ENCODE assay signal across 18 cellular contexts in the genomic region with DNA sequence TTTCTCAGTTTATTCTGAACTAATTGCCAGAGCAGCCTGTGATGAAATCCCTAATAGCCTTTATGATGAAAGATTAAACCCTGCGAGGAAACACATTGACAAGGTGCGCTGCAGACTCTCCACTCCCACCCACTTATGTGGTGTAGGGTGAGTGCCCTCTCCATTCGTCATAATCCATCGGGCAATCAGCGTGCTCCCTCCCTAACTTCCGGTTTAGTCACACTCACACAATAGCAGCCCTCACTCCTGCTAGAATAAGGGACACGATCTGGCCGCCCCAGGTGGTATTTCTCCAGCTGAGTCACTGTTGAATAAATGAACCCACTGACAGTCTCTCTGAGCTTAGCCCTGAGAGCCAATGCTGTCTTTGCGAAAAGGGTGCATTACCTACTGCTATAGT.
A peak's percentile ranks its signal among the peaks of the same experiment; 100 is the strongest.
DNase-seq lines count a peak whose midpoint lies in the region; ATAC-seq and TF ChIP-seq lines count a peak whose summit lies in the region.
"Had no signal": no experiment of that assay in that cellular context is flagged by ENCODE, and none has a peak within 500 bp of the region (broad histone marks: within the 10 kb centered on the region; RNA-seq: fewer than 3 reads in every experiment).

No MANE protein-coding gene starts in this region.

- H3K27me3 ChIP-seq in kidney epithelial cell (ENCODE audit: control insufficient read depth, insufficient read depth, low read length) = no peaks in the 10 kb centered on the region
- H3K27me3 ChIP-seq: SJSA1 had no signal

- H3K4me3 Mint-ChIP-seq in stimulated activated naive CD8-positive, alpha-beta T cell treated with anti-CD3 and anti-CD28 coated beads, Interleukin-15, amount 100 ng/mL, for 72 hours = no peak overlapping the region
- H3K4me3 Mint-ChIP-seq: activated naive CD8-positive, alpha-beta T cell; activated T-cell treated with anti-CD3 and anti-CD28 coated beads, Interleukin-2, amount 50 U/mL, for 24 hours; natural killer cell had no signal

- in situ Hi-C loops in SK-MEL-5 (cut with HindIII; ENCODE audit: low pct_unique_long_range_greater_than_20kb, low sequenced_read_pairs) = no loop called here

- no peak for TF ChIP-seq CTCF in kidney epithelial cell (IDR thresholded peaks at IDR 0.05; ENCODE audit: insufficient read depth, low read length, poor library complexity, severe bottlenecking)

- H3K27ac Mint-ChIP-seq in stimulated activated naive CD8-positive, alpha-beta T cell treated with anti-CD3 and anti-CD28 coated beads, Interleukin-15, amount 100 ng/mL, for 72 hours = no peak overlapping the region
- H3K27ac Mint-ChIP-seq: activated naive CD8-positive, alpha-beta T cell; activated T-cell treated with anti-CD3 and anti-CD28 coated beads, Interleukin-2, amount 50 U/mL, for 24 hours; natural killer cell had no signal

- H3K9me3 Mint-ChIP-seq in stimulated activated naive CD8-positive, alpha-beta T cell treated with anti-CD3 and anti-CD28 coated beads, Interleukin-15, amount 100 ng/mL, for 72 hours = no peaks in the 10 kb centered on the region
- H3K9me3 Mint-ChIP-seq: activated T-cell treated with anti-CD3 and anti-CD28 coated beads, Interleukin-2, amount 50 U/mL, for 24 hours had no signal

- H3K27ac ChIP-seq in caudate nucleus (ENCODE audit: low read depth, low read length) = no peak overlapping the region
- H3K27ac ChIP-seq: HL-60, lower lobe of right lung, SJSA1 had no signal

- no peak overlapping the region for H3K4me3 ChIP-seq in kidney epithelial cell (ENCODE audit: low read depth, low read length)
- H3K4me3 ChIP-seq: lower lobe of right lung, SJSA1 had no signal

- no peaks in the 10 kb centered on the region for H3K36me3 ChIP-seq in kidney epithelial cell (ENCODE audit: control insufficient read depth, insufficient read depth, low read length)
- H3K36me3 ChIP-seq: lower lobe of right lung, SJSA1 had no signal

- no peak for ATAC-seq in stimulated activated naive CD8-positive, alpha-beta T cell treated with anti-CD3 and anti-CD28 coated beads, Interleukin-15, amount 100 ng/mL, for 72 hours
- ATAC-seq: natural killer cell had no signal

- no peaks in the 10 kb centered on the region for H3K4me1 Mint-ChIP-seq in stimulated activated naive CD8-positive, alpha-beta T cell treated with anti-CD3 and anti-CD28 coated beads, Interleukin-15, amount 100 ng/mL, for 72 hours
- H3K4me1 Mint-ChIP-seq: natural killer cell had no signal

- peak; percentile 87 for DNase-seq in DMS53 treated with DMSO at 0.1 percent for 48 hours (lab: John Stamatoyannopoulos, UW; ENCODE audit: unreplicated experiment)
- peak; percentile 75 to 82 for DNase-seq in NCI-H2081 (lab: John Stamatoyannopoulos, UW)
- DNase-seq in SK-MEL-5 (ENCODE audit: low read depth, low spot score) = peak; percentile 26
- DNase-seq in kidney epithelial cell (ENCODE audit: low read depth) = peak; percentile 61
- DNase-seq in NCI-H526 treated with DMSO at 0.1 percent for 48 hours (lab: John Stamatoyannopoulos, UW) = no peak
- no peak for DNase-seq in stimulated activated naive CD8-positive, alpha-beta T cell treated with anti-CD3 and anti-CD28 coated beads, Interleukin-15, amount 100 ng/mL, for 72 hours
- DNase-seq in caudate nucleus (lab: John Stamatoyannopoulos, UW) = no peak
- DNase-seq in stimulated activated CD4-positive, alpha-beta T cell treated with anti-CD3 and anti-CD28 coated beads, Interleukin-4, amount 100 ng/mL, for 24 hours = no peak
- DNase-seq: activated T-cell treated with anti-CD3 and anti-CD28 coated beads, Interleukin-2, amount 50 U/mL, for 24 hours; Calu3; cerebellar nuclear complex; foreskin melanocyte; lower lobe of right lung; natural killer cell; NCI-H1694 treated with DMSO at 0.1 percent for 48 hours had no signal

- H3K27me3 Mint-ChIP-seq in stimulated activated naive CD8-positive, alpha-beta T cell treated with anti-CD3 and anti-CD28 coated beads, Interleukin-15, amount 100 ng/mL, for 72 hours = no peaks in the 10 kb centered on the region
- H3K27me3 Mint-ChIP-seq: activated T-cell treated with anti-CD3 and anti-CD28 coated beads, Interleukin-2, amount 50 U/mL, for 24 hours had no signal

Comparison
In these comparisons a context has a peak if more than half of its experiments do, and no peak if none do; other contexts are left out.
1. DNase-seq: peak in DMS53 treated with DMSO at 0.1 percent for 48 hours (single experiment), NCI-H2081 (2 of 2), SK-MEL-5 (single experiment) and kidney epithelial cell (single experiment); none in NCI-H526 treated with DMSO at 0.1 percent for 48 hours (single experiment), stimulated activated naive CD8-positive, alpha-beta T cell treated with anti-CD3 and anti-CD28 coated beads, Interleukin-15, amount 100 ng/mL, for 72 hours (0 of 2), caudate nucleus (0 of 61) and stimulated activated CD4-positive, alpha-beta T cell treated with anti-CD3 and anti-CD28 coated beads, Interleukin-4, amount 100 ng/mL, for 24 hours (single experiment).